In genomic region chr1:27935721-27936120, GRCh38 we compare ENCODE assay signal across 14 cellular contexts. TPM values are rescaled to one million over a fixed set of nuclear protein-coding genes. Genes with fewer than 3 reads are reported as not detected.
A peak's percentile ranks its signal among the peaks of the same experiment; 100 is the strongest.
DNase-seq lines count a peak whose midpoint lies in the region; ATAC-seq and TF ChIP-seq lines count a peak whose summit lies in the region.
"Had no signal": no experiment of that assay in that cellular context is flagged by ENCODE, and none has a peak within 500 bp of the region (broad histone marks: within the 10 kb centered on the region; RNA-seq: fewer than 3 reads in every experiment).

No MANE protein-coding gene starts in this region.

- no peaks in the 10 kb centered on the region for H3K9me3 Mint-ChIP-seq in chondrocyte (ENCODE audit: low read depth)
- H3K9me3 Mint-ChIP-seq: activated CD8-positive, alpha-beta T cell treated with anti-CD3 and anti-CD28 coated beads for 36 hours had no signal

- H3K4me1 ChIP-seq in HUES6 (ENCODE audit: control insufficient read depth, insufficient read depth, low read length) (peaks cover 38% of the 10 kb centered on the region), mesendoderm (ENCODE audit: control insufficient read depth, low read depth, low read length) (peaks cover 8% of the 10 kb centered on the region), tibial nerve (peaks cover 0 to 8% (median 0%) of the 10 kb centered on the region in 4 donors)
- H3K4me1 ChIP-seq: psoas muscle had no signal

- H3K23ac ChIP-seq in mesendoderm (ENCODE audit: low read length), result no peak overlapping the region

- TF ChIP-seq CTCF in C4-2B (conservative IDR thresholded peaks at IDR 0.05) (no peak), chondrocyte (IDR thresholded peaks at IDR 0.05) (no peak), tibial nerve (IDR thresholded peaks at IDR 0.05) (no peak)

- H2BK120ac ChIP-seq in mesendoderm (ENCODE audit: low read depth, low read length), result no peak overlapping the region

- H2BK5ac ChIP-seq in mesendoderm (ENCODE audit: low read length), result no peak overlapping the region

- H3K36me3 Mint-ChIP-seq in chondrocyte (ENCODE audit: low read depth), result no peaks in the 10 kb centered on the region

- TF ChIP-seq POLR2A in tibial nerve (IDR thresholded peaks at IDR 0.05), result no peak
- TF ChIP-seq POLR2A in GM18505 (IDR thresholded peaks at IDR 0.05; ENCODE audit: borderline replicate concordance, extremely low read depth, insufficient read depth, insufficient read length), result no peak

- no peak overlapping the region for H3K18ac ChIP-seq in mesendoderm (ENCODE audit: low read length)

- H3K27ac ChIP-seq in C4-2B (peak overlapping the region; percentile 77), HUES6 (ENCODE audit: low read depth, low read length) (no peak overlapping the region), mesendoderm (ENCODE audit: low read depth, low read length) (no peak overlapping the region), tibial nerve (no peak overlapping the region)
- H3K27ac ChIP-seq: psoas muscle had no signal

- WGBS in mesendoderm (ENCODE audit: extremely low coverage, insufficient coverage, low lambda C conversion rate), result no CpG with 5 or more reads among the region's 8 CpGs
- 37 to 63% methylated on average over 8 of the region's 8 CpGs for WGBS in tibial nerve, 2 donors

- no peak overlapping the region for H3K56ac ChIP-seq in mesendoderm (ENCODE audit: low read length)

- peaks cover 12% of the 10 kb centered on the region for H3K27me3 Mint-ChIP-seq in chondrocyte (ENCODE audit: low read depth)

- H3K4me1 Mint-ChIP-seq in chondrocyte (ENCODE audit: low read depth), result peaks cover 16% of the 10 kb centered on the region

- no peaks in the 10 kb centered on the region for H3K79me1 ChIP-seq in mesendoderm (ENCODE audit: low read length)

- no peak overlapping the region for H3K4ac ChIP-seq in mesendoderm (ENCODE audit: low read depth, low read length)

- H2BK15ac ChIP-seq in mesendoderm (replicated peaks; ENCODE audit: low read depth), result no peak overlapping the region

- H4K8ac ChIP-seq in mesendoderm (ENCODE audit: low read depth, low read length), result no peak overlapping the region

- H2AK5ac ChIP-seq in mesendoderm (ENCODE audit: low read length), result no peak overlapping the region

- no peaks in the 10 kb centered on the region for H3K79me2 ChIP-seq in mesendoderm (ENCODE audit: control insufficient read depth, insufficient read depth, low read length)

- H3K9ac ChIP-seq in HUES6 (ENCODE audit: low read length) (peak overlapping the region; percentile 63), mesendoderm (ENCODE audit: low read length) (peak overlapping the region; percentile 9)

- H3K27me3 ChIP-seq in HUES6 (ENCODE audit: control insufficient read depth, insufficient read depth, low read length) (peaks cover 10% of the 10 kb centered on the region; the same call in 1 of the 2 replicates), mesendoderm (ENCODE audit: insufficient read depth, low read length, poor library complexity) (no peaks in the 10 kb centered on the region), tibial nerve (peaks cover 0 to 30% of the 10 kb centered on the region in 2 donors)

- no peak for TF ChIP-seq EP300 in tibial nerve (IDR thresholded peaks at IDR 0.05)

- H3K9me3 ChIP-seq in HUES6 (ENCODE audit: control insufficient read depth, insufficient read depth, low read depth, low read length) (no peaks in the 10 kb centered on the region), tibial nerve (no peaks in the 10 kb centered on the region)
- H3K9me3 ChIP-seq: psoas muscle had no signal

- H3K4me2 ChIP-seq in mesendoderm (ENCODE audit: low read length), result no peak overlapping the region

- H4K5ac ChIP-seq in mesendoderm (ENCODE audit: low read length), result no peak overlapping the region

- H3K36me3 ChIP-seq in HUES6 (ENCODE audit: control insufficient read depth, insufficient read depth, low read length) (no peaks in the 10 kb centered on the region; the same call in 1 of the 2 replicates), mesendoderm (ENCODE audit: control insufficient read depth, insufficient read depth, low read length) (no peaks in the 10 kb centered on the region), tibial nerve (no peaks in the 10 kb centered on the region)

- H3K4me3 Mint-ChIP-seq in chondrocyte (ENCODE audit: unreplicated experiment), result no peak overlapping the region

- DNase-seq in chondrocyte (ENCODE audit: low spot score), result peak; percentile 24
- no peak for DNase-seq in mesendoderm
- DNase-seq in tibial nerve (ENCODE audit: low spot score in 2 of 2), result no peak
- DNase-seq: activated CD8-positive, alpha-beta T cell treated with anti-CD3 and anti-CD28 coated beads for 36 hours; activated naive CD4-positive, alpha-beta T cell treated with anti-CD3 and anti-CD28 coated beads, Interleukin-2, amount 50 U/mL, for 16 hours; cortex of kidney; GF-D8; psoas muscle; stimulated activated CD4-positive, alpha-beta T cell treated with anti-CD3 and anti-CD28 coated beads, Interleukin-4, amount 100 ng/mL, for 4 hours had no signal

- H3K27ac Mint-ChIP-seq in chondrocyte (ENCODE audit: unreplicated experiment), result no peak overlapping the region
- H3K27ac Mint-ChIP-seq: activated CD8-positive, alpha-beta T cell treated with anti-CD3 and anti-CD28 coated beads for 36 hours had no signal

- ATAC-seq in HG02981 (IDR thresholded peaks at IDR 0.05; ENCODE audit: unreplicated experiment), result no peak
- no peak for ATAC-seq in GM21576 (IDR thresholded peaks at IDR 0.05; ENCODE audit: unreplicated experiment)
- no peak for ATAC-seq in GM18505 (IDR thresholded peaks at IDR 0.05; ENCODE audit: unreplicated experiment)
- ATAC-seq: activated CD8-positive, alpha-beta T cell treated with anti-CD3 and anti-CD28 coated beads for 36 hours; psoas muscle had no signal

- H3K4me3 ChIP-seq in HUES6 (ENCODE audit: low read depth, low read length) (peak overlapping the region; percentile 75), mesendoderm (ENCODE audit: low read length) (no peak overlapping the region), tibial nerve (no peak overlapping the region)
- H3K4me3 ChIP-seq: psoas muscle had no signal

RNA-seq across cellular contexts. Expression of gene SMPDL3B, which starts 0.9 kb away (rescaled TPM):
- total RNA-seq in chondrocyte (0.15 to 0.21 TPM in 2 of 3 replicates, not detected in the other), tibial nerve (not detected)
- polyA plus RNA-seq in mesendoderm (2013, experiment 1 of 2), result 29.1 TPM
- 29.1 TPM for polyA plus RNA-seq in mesendoderm (2013, experiment 2 of 2)
- total RNA-seq: psoas muscle had no signal

RNA-seq across cellular contexts. Expression of gene RPA2, which starts 21.3 kb away (rescaled TPM):
- 15.1 to 24.8 TPM (median 15.5 TPM) in 3 replicates for total RNA-seq in chondrocyte
- 42.2 TPM for polyA plus RNA-seq in mesendoderm (2013, experiment 1 of 2)
- 43.2 TPM for polyA plus RNA-seq in mesendoderm (2013, experiment 2 of 2)
- total RNA-seq in tibial nerve, result 10 to 100 TPM; 16.7 to 37.4 (median 26.1) TPM

RNA-seq across cellular contexts. Expression of gene XKR8, which starts 24.1 kb away (rescaled TPM):
- total RNA-seq in chondrocyte (3.5 to 9.9 TPM (median 7.8 TPM) in 3 replicates), tibial nerve (1 to 10 TPM; 5.1 to 7.5 (median 7.3) TPM)
- 11.4 TPM for polyA plus RNA-seq in mesendoderm (2013, experiment 1 of 2)
- 10.9 TPM for polyA plus RNA-seq in mesendoderm (2013, experiment 2 of 2)
